1 cellular context compared by ENCODE assay signal in the genomic region with DNA sequence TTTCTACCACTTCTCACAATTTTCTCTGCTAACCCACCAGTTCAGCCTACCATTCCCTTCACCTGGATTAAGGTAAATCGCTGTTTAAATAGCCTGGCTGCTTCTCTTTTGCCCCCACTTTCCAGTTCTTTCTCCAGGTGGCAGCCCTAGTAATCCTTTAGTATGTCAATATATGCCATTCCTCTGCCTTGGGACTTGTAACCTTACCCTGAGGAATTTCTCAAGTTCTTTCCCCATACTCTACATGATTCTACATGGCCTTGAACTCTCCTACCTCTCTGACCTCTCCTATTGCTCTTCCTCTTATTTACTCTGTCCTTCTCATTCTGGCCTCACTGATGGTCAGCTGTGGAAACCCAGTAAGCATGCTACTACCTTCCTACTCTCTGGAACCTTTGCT.
A peak's percentile ranks its signal among the peaks of the same experiment; 100 is the strongest.
TF ChIP-seq lines count a peak whose summit lies in the region.

No MANE protein-coding gene starts in this region.

TF ChIP-seq in GM23338, 12 proteins besides CTCF, POLR2A, EP300 and RAD21:
- TF ChIP-seq, protein P1, sequence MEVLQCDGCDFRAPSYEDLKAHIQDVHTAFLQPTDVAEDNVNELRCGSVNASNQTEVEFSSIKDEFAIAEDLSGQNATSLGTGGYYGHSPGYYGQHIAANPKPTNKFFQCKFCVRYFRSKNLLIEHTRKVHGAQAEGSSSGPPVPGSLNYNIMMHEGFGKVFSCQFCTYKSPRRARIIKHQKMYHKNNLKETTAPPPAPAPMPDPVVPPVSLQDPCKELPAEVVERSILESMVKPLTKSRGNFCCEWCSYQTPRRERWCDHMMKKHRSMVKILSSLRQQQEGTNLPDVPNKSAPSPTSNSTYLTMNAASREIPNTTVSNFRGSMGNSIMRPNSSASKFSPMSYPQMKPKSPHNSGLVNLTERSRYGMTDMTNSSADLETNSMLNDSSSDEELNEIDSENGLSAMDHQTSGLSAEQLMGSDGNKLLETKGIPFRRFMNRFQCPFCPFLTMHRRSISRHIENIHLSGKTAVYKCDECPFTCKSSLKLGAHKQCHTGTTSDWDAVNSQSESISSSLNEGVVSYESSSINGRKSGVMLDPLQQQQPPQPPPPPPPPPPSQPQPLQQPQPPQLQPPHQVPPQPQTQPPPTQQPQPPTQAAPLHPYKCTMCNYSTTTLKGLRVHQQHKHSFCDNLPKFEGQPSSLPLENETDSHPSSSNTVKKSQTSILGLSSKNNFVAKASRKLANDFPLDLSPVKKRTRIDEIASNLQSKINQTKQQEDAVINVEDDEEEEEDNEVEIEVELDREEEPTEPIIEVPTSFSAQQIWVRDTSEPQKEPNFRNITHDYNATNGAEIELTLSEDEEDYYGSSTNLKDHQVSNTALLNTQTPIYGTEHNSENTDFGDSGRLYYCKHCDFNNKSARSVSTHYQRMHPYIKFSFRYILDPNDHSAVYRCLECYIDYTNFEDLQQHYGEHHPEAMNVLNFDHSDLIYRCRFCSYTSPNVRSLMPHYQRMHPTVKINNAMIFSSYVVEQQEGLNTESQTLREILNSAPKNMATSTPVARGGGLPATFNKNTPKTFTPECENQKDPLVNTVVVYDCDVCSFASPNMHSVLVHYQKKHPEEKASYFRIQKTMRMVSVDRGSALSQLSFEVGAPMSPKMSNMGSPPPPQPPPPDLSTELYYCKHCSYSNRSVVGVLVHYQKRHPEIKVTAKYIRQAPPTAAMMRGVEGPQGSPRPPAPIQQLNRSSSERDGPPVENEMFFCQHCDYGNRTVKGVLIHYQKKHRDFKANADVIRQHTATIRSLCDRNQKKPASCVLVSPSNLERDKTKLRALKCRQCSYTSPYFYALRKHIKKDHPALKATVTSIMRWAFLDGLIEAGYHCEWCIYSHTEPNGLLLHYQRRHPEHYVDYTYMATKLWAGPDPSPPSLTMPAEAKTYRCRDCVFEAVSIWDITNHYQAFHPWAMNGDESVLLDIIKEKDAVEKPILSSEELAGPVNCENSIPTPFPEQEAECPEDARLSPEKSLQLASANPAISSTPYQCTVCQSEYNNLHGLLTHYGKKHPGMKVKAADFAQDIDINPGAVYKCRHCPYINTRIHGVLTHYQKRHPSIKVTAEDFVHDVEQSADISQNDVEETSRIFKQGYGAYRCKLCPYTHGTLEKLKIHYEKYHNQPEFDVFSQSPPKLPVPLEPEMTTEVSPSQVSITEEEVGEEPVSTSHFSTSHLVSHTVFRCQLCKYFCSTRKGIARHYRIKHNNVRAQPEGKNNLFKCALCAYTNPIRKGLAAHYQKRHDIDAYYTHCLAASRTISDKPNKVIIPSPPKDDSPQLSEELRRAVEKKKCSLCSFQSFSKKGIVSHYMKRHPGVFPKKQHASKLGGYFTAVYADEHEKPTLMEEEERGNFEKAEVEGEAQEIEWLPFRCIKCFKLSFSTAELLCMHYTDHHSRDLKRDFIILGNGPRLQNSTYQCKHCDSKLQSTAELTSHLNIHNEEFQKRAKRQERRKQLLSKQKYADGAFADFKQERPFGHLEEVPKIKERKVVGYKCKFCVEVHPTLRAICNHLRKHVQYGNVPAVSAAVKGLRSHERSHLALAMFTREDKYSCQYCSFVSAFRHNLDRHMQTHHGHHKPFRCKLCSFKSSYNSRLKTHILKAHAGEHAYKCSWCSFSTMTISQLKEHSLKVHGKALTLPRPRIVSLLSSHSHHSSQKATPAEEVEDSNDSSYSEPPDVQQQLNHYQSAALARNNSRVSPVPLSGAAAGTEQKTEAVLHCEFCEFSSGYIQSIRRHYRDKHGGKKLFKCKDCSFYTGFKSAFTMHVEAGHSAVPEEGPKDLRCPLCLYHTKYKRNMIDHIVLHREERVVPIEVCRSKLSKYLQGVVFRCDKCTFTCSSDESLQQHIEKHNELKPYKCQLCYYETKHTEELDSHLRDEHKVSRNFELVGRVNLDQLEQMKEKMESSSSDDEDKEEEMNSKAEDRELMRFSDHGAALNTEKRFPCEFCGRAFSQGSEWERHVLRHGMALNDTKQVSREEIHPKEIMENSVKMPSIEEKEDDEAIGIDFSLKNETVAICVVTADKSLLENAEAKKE (CRISPR knock-in tag; IDR thresholded peaks at IDR 0.05): peak; percentile 45; the same call in 1 of the 2 replicates
- no peak for TF ChIP-seq JUNB (IDR thresholded peaks at IDR 0.05; ENCODE audit: unreplicated experiment)
